19 cellular contexts compared by ENCODE assay signal in genomic region chr10:6877351-6878066, GRCh38.
DNase-seq lines count a peak whose midpoint lies in the region; ATAC-seq and TF ChIP-seq lines count a peak whose summit lies in the region.
"Had no signal": no experiment of that assay in that cellular context is flagged by ENCODE, and none has a peak within 500 bp of the region (broad histone marks: within the 10 kb centered on the region; RNA-seq: fewer than 3 reads in every experiment).

No MANE protein-coding gene starts in this region.

- TF ChIP-seq CTCF in RWPE1 (conservative IDR thresholded peaks at IDR 0.05; ENCODE audit: low read depth): no peak
- TF ChIP-seq CTCF in glutamatergic neuron (IDR thresholded peaks at IDR 0.05; ENCODE audit: partially characterized antibody, unreplicated experiment): no peak
- no peak for TF ChIP-seq CTCF in psoas muscle (IDR thresholded peaks at IDR 0.05)

- CTCF ChIA-PET in RWPE1 (lab: Yijun Ruan, JAX): no interaction called here
- CTCF ChIA-PET in activated CD4-positive, alpha-beta T cell treated with anti-CD3 and anti-CD28 coated beads for 36 hours (lab: Charles Lee): no interaction called here

- H3K27ac ChIP-seq in RWPE1 (peak overlapping the region; percentile 25; the same call in 1 of the 2 replicates), psoas muscle (peak overlapping the region; percentile 6)

- no peaks in the 10 kb centered on the region for H3K27me3 Mint-ChIP-seq in glutamatergic neuron (ENCODE audit: unreplicated experiment)
- H3K27me3 Mint-ChIP-seq in activated CD4-positive, alpha-beta T cell treated with anti-CD3 and anti-CD28 coated beads for 36 hours: peaks cover 13% of the 10 kb centered on the region

- POLR2A ChIA-PET in RWPE1 (lab: Yijun Ruan, JAX; ENCODE audit: low non-redundant PET): no interaction called here
- POLR2A ChIA-PET in activated CD4-positive, alpha-beta T cell treated with anti-CD3 and anti-CD28 coated beads for 36 hours (lab: Charles Lee): no interaction called here

- peaks cover 22% of the 10 kb centered on the region for H3K4me1 Mint-ChIP-seq in glutamatergic neuron (ENCODE audit: low read depth, unreplicated experiment)
- no peaks in the 10 kb centered on the region for H3K4me1 Mint-ChIP-seq in activated CD4-positive, alpha-beta T cell treated with anti-CD3 and anti-CD28 coated beads for 36 hours
- H3K4me1 Mint-ChIP-seq: CD4-positive, alpha-beta memory T cell had no signal

- H3K27me3 ChIP-seq in psoas muscle (ENCODE audit: insufficient read depth in 3 of 3, low read length in 2 of 3): no peaks in the 10 kb centered on the region
- H3K27me3 ChIP-seq: BE2C, MG63 had no signal

- peak overlapping the region; percentile 78 for H3K27ac Mint-ChIP-seq in glutamatergic neuron (ENCODE audit: unreplicated experiment)
- H3K27ac Mint-ChIP-seq in activated CD4-positive, alpha-beta T cell treated with anti-CD3 and anti-CD28 coated beads for 36 hours: no peak overlapping the region
- H3K27ac Mint-ChIP-seq: CD4-positive, alpha-beta memory T cell had no signal

- H3K9me3 Mint-ChIP-seq in glutamatergic neuron (ENCODE audit: unreplicated experiment): no peaks in the 10 kb centered on the region
- H3K9me3 Mint-ChIP-seq in activated CD4-positive, alpha-beta T cell treated with anti-CD3 and anti-CD28 coated beads for 36 hours (ENCODE audit: low read depth): no peaks in the 10 kb centered on the region

- no peak overlapping the region for H3K4me3 Mint-ChIP-seq in glutamatergic neuron (ENCODE audit: unreplicated experiment)
- no peak overlapping the region for H3K4me3 Mint-ChIP-seq in activated CD4-positive, alpha-beta T cell treated with anti-CD3 and anti-CD28 coated beads for 36 hours
- H3K4me3 Mint-ChIP-seq: CD4-positive, alpha-beta memory T cell had no signal

- WGBS in psoas muscle, 3 donors: 19 to 34% (median 25%) methylated on average over 18 of the region's 18 CpGs

- peak; percentile 8 for DNase-seq in LHCN-M2 (ENCODE audit: low read depth)
- DNase-seq in RWPE1 (ENCODE audit: low spot score): no peak
- no peak for DNase-seq in glutamatergic neuron
- peak; percentile 29 to 58 for DNase-seq in psoas muscle
- DNase-seq in activated CD4-positive, alpha-beta T cell treated with anti-CD3 and anti-CD28 coated beads for 36 hours: no peak
- DNase-seq in NCI-H1092 treated with DMSO at 0.1 percent for 48 hours (lab: John Stamatoyannopoulos, UW): no peak
- DNase-seq: BE2C; CD4-positive, alpha-beta memory T cell; DMS79; NCI-H1105 treated with DMSO at 0.1 percent for 48 hours; NCI-H2029 treated with DMSO at 0.1 percent for 48 hours; NCI-H2227 treated with DMSO at 0.1 percent for 48 hours; NCI-H69 had no signal

- intact Hi-C loops in psoas muscle (cut with DNase I): no loop called here
- intact Hi-C loops in activated CD4-positive, alpha-beta T cell treated with anti-CD3 and anti-CD28 coated beads for 36 hours (cut with DNase I, micrococcal nuclease): no loop called here

- H3K9me3 ChIP-seq in psoas muscle: no peaks in the 10 kb centered on the region
- H3K9me3 ChIP-seq: BE2C, MG63 had no signal

- no peaks in the 10 kb centered on the region for H3K36me3 Mint-ChIP-seq in glutamatergic neuron (ENCODE audit: unreplicated experiment)
- H3K36me3 Mint-ChIP-seq in activated CD4-positive, alpha-beta T cell treated with anti-CD3 and anti-CD28 coated beads for 36 hours (ENCODE audit: low read depth): no peaks in the 10 kb centered on the region
- H3K36me3 Mint-ChIP-seq: CD4-positive, alpha-beta memory T cell had no signal

- H3K4me3 ChIP-seq in psoas muscle: no peak overlapping the region
- H3K4me3 ChIP-seq: GM12878, K562, MG63 had no signal

- no peaks in the 10 kb centered on the region for H3K36me3 ChIP-seq in psoas muscle (ENCODE audit: insufficient read depth in 1 of 2, low read depth in 1 of 2)
- H3K36me3 ChIP-seq: BE2C, MG63 had no signal

- H3K4me1 ChIP-seq in psoas muscle: peaks cover 10% of the 10 kb centered on the region
- H3K4me1 ChIP-seq: BE2C had no signal

- ATAC-seq in psoas muscle (peak; percentile 81 to 97 (median 88)), GM18498 (IDR thresholded peaks at IDR 0.05; ENCODE audit: unreplicated experiment) (no peak), HG03108 (IDR thresholded peaks at IDR 0.05; ENCODE audit: unreplicated experiment) (no peak)
- no peak for ATAC-seq in activated CD4-positive, alpha-beta T cell treated with anti-CD3 and anti-CD28 coated beads for 36 hours
- ATAC-seq: GM12878, K562, Right ventricle myocardium inferior had no signal

Comparison
In these comparisons a context has a peak if more than half of its experiments do, and no peak if none do; other contexts are left out.
1. DNase-seq: peak in LHCN-M2 (single experiment) and psoas muscle (2 of 2); none in RWPE1 (single experiment), glutamatergic neuron (single experiment), activated CD4-positive, alpha-beta T cell treated with anti-CD3 and anti-CD28 coated beads for 36 hours (single experiment) and NCI-H1092 treated with DMSO at 0.1 percent for 48 hours (single experiment).
2. ATAC-seq: peak in psoas muscle (4 of 4); none in activated CD4-positive, alpha-beta T cell treated with anti-CD3 and anti-CD28 coated beads for 36 hours (single experiment), GM18498 (single experiment) and HG03108 (single experiment).